24 cellular contexts compared by ENCODE assay signal in the genomic region with DNA sequence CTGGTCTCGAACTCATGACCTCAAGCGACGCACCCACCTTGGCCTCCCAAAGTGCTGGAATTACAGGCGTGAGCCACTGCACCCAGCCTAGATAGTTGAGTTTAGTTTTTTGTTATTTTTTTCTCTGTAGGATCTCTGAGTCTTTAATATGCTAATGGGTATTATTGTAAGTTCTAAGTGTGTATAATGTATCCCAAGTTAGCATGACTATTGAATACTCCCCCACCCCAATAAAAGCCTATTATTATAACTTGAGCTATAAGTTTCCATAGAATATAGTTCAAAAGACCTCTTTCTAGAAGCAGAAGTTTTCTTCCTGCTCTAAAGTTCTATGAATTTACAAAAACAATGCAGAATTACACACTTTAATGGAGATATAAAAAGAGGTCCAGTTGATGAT.
"Had no signal": no experiment of that assay in that cellular context is flagged by ENCODE, and none has a peak within 500 bp of the region (broad histone marks: within the 10 kb centered on the region; RNA-seq: fewer than 3 reads in every experiment).

No MANE protein-coding gene starts in this region.

- H3K4me3 ChIP-seq: body of pancreas, dorsolateral prefrontal cortex, gastroesophageal sphincter, ovary, right lobe of liver, testis, uterus had no signal

- H3K27me3 Mint-ChIP-seq: natural killer cell treated with Interleukin-12 subunit alpha and Interleukin-12 subunit beta and Interleukin-15 and Interleukin-18, amount 100 ng/mL, for 72 hours had no signal

- H3K9me3 ChIP-seq: body of pancreas, gastroesophageal sphincter, ovary, right lobe of liver, testis, uterus had no signal

- ATAC-seq: body of pancreas; gastroesophageal sphincter; natural killer cell treated with Interleukin-12 subunit alpha and Interleukin-12 subunit beta and Interleukin-15 and Interleukin-18, amount 100 ng/mL, for 72 hours; right lobe of liver; stimulated activated naive CD8-positive, alpha-beta T cell treated with anti-CD3 and anti-CD28 coated beads, Interleukin-15, Interleukin-2, amounts not matched to agents 100 U/mL and 50 U/mL, for 24 hours had no signal

- H3K36me3 Mint-ChIP-seq: activated naive CD8-positive, alpha-beta T cell; immature natural killer cell; natural killer cell treated with Interleukin-12 subunit alpha and Interleukin-12 subunit beta and Interleukin-15 and Interleukin-18, amount 100 ng/mL, for 72 hours had no signal

- H3K4me3 Mint-ChIP-seq: activated naive CD8-positive, alpha-beta T cell; immature natural killer cell; natural killer cell treated with Interleukin-12 subunit alpha and Interleukin-12 subunit beta and Interleukin-15 and Interleukin-18, amount 100 ng/mL, for 72 hours had no signal

- H3K36me3 ChIP-seq: gastroesophageal sphincter, ovary, right lobe of liver, uterus had no signal

- H3K4me1 Mint-ChIP-seq: immature natural killer cell had no signal

- FAIRE-seq: colon, kidney had no signal

- H3K27ac Mint-ChIP-seq: activated naive CD8-positive, alpha-beta T cell; immature natural killer cell; natural killer cell treated with Interleukin-12 subunit alpha and Interleukin-12 subunit beta and Interleukin-15 and Interleukin-18, amount 100 ng/mL, for 72 hours; progenitor cell of endocrine pancreas had no signal

- DNase-seq: activated effector memory CD4-positive, alpha-beta T cell treated with Interleukin-2 at 50 U/mL for 16 hours; activated naive CD4-positive, alpha-beta T cell treated with Interleukin-2 at 50 U/mL for 16 hours; activated T-cell treated with anti-CD3 and anti-CD28 coated beads for 4 hours; anterior cingulate cortex; body of pancreas; dorsolateral prefrontal cortex; effector memory CD4-positive, alpha-beta T cell; head of caudate nucleus; hypothalamus; immature natural killer cell; kidney; ovary; right lobe of liver; stimulated activated CD4-positive, alpha-beta T cell treated with anti-CD3 and anti-CD28 coated beads, Interleukin-2, amount 100 ng/mL, for 48 hours; stimulated activated naive CD8-positive, alpha-beta T cell treated with anti-CD3 and anti-CD28 coated beads, Interleukin-15, Interleukin-2, amounts not matched to agents 100 U/mL and 50 U/mL, for 24 hours; T-helper 2 cell; testis; trophoblast cell; uterus had no signal

- H3K4me1 ChIP-seq: gastroesophageal sphincter, uterus had no signal

- H3K27ac ChIP-seq: dorsolateral prefrontal cortex, gastroesophageal sphincter, ovary, right lobe of liver, testis had no signal

- H3K27me3 ChIP-seq: body of pancreas, gastroesophageal sphincter, ovary, right lobe of liver, testis, uterus had no signal
